ENCODE assay signal across 10 cellular contexts in genomic region chr10:32189400-32190084, GRCh38.
DNase-seq lines count a peak whose midpoint lies in the region; ATAC-seq, FAIRE-seq and TF ChIP-seq lines count a peak whose summit lies in the region.
"Had no signal": no experiment of that assay in that cellular context is flagged by ENCODE, and none has a peak within 500 bp of the region (broad histone marks: within the 10 kb centered on the region; RNA-seq: fewer than 3 reads in every experiment).

No MANE protein-coding gene starts in this region.

- no peak for FAIRE-seq in RCC 7860 (lab: Jason Lieb, UNC)

- TF ChIP-seq CTCF in epithelial cell of proximal tubule (conservative IDR thresholded peaks at IDR 0.05; ENCODE audit: low read depth, low read length): peak; percentile 39
- TF ChIP-seq CTCF in neutrophil (IDR thresholded peaks at IDR 0.05): no peak

- H3K27me3 ChIP-seq in neutrophil: peaks cover 6% of the 10 kb centered on the region

- no peak for ATAC-seq in GM18511 (IDR thresholded peaks at IDR 0.05; ENCODE audit: unreplicated experiment)

- H3K4me3 ChIP-seq in epithelial cell of proximal tubule (ENCODE audit: low read depth, low read length): no peak overlapping the region
- no peak overlapping the region for H3K4me3 ChIP-seq in neutrophil (ENCODE audit: low read depth in 1 of 2, low read length in 1 of 2)

- peak; percentile 65 for DNase-seq in ELR (ENCODE audit: low read depth)
- peak; percentile 23 for DNase-seq in NCI-H146 (lab: John Stamatoyannopoulos, UW)
- DNase-seq in epithelial cell of proximal tubule (ENCODE audit: low read depth): no peak
- DNase-seq in NCI-H345 (lab: John Stamatoyannopoulos, UW): no peak
- DNase-seq in RCC 7860 (ENCODE audit: low spot score): no peak
- no peak for DNase-seq in NCI-H226
- DNase-seq: islet precursor cell, NCI-H2029 treated with DMSO at 0.1 percent for 48 hours had no signal

- H3K36me3 ChIP-seq in neutrophil: no peaks in the 10 kb centered on the region

- H3K9me3 ChIP-seq in neutrophil: no peaks in the 10 kb centered on the region

- H3K27ac ChIP-seq in neutrophil: peak overlapping the region; percentile 20

- H3K4me1 ChIP-seq in neutrophil (ENCODE audit: control insufficient read depth in 1 of 2, insufficient read depth in 1 of 2, low read depth in 1 of 2, low read length in 1 of 2): no peaks in the 10 kb centered on the region

Comparison
In these comparisons a context has a peak if more than half of its experiments do, and no peak if none do; other contexts are left out.
1. DNase-seq: peak in ELR (single experiment) and NCI-H146 (single experiment); none in epithelial cell of proximal tubule (single experiment), NCI-H345 (single experiment), RCC 7860 (single experiment) and NCI-H226 (single experiment).